18 cellular contexts compared by ENCODE assay signal in genomic region chrX:9587551-9588096, GRCh38.
"Had no signal": no experiment of that assay in that cellular context is flagged by ENCODE, and none has a peak within 500 bp of the region (broad histone marks: within the 10 kb centered on the region; RNA-seq: fewer than 3 reads in every experiment).

No MANE protein-coding gene starts in this region.

- H3K27ac ChIP-seq: gastroesophageal sphincter, left lung, prostate gland, right lobe of liver, spleen, thoracic aorta had no signal

- H3K36me3 ChIP-seq: gastroesophageal sphincter, left lung, prostate gland, right lobe of liver, spleen, thoracic aorta had no signal

- H3K9me3 Mint-ChIP-seq: effector memory CD8-positive, alpha-beta T cell; stimulated activated naive CD8-positive, alpha-beta T cell treated with anti-CD3 and anti-CD28 coated beads, Interleukin-15, Interleukin-2, amounts not matched to agents 100 ng/mL and 50 ng/mL, for 24 hours; T-helper 2 cell treated with Interferon-gamma antibody and Interleukin-4, amounts not matched to agents 5 μg/mL and 100 μg/mL, for 36 hours had no signal

- FAIRE-seq: keratinocyte had no signal

- H3K4me1 Mint-ChIP-seq: nephron had no signal

- H3K4me3 ChIP-seq: gastroesophageal sphincter, left lung, prostate gland, right lobe of liver, spleen, thoracic aorta had no signal

- DNase-seq: activated CD4-positive, alpha-beta T cell treated with anti-CD3 and anti-CD28 coated beads, Interleukin-2, amount 50 U/mL, for 48 hours; activated naive CD4-positive, alpha-beta T cell treated with anti-CD3 and anti-CD28 coated beads, Interleukin-2, amount 10 ng/mL, durations not matched to agents 7 days and 5 days; effector memory CD8-positive, alpha-beta T cell; left lung; mesenchymal stem cell; right lobe of liver; spleen; stimulated activated CD4-positive, alpha-beta T cell treated with anti-CD3 and anti-CD28 coated beads, Interleukin-1b, Interleukin-23, amount 100 ng/mL, for 48 hours had no signal

- H3K4me3 Mint-ChIP-seq: activated naive CD4-positive, alpha-beta T cell treated with anti-CD3 and anti-CD28 coated beads, Interleukin-2, amount 10 ng/mL, durations not matched to agents 7 days and 5 days; brain; dendritic cell treated with granulocyte-macrophage colony-stimulating factor and Interleukin-4, amounts not matched to agents 40 ng/mL and 50 ng/mL, for 4 days; effector memory CD8-positive, alpha-beta T cell; nephron; stimulated activated naive CD8-positive, alpha-beta T cell treated with anti-CD3 and anti-CD28 coated beads, Interleukin-15, Interleukin-2, amounts not matched to agents 100 ng/mL and 50 ng/mL, for 24 hours; T-helper 2 cell treated with Interferon-gamma antibody and Interleukin-4, amounts not matched to agents 5 μg/mL and 100 μg/mL, for 36 hours had no signal

- H3K27ac Mint-ChIP-seq: activated naive CD4-positive, alpha-beta T cell treated with anti-CD3 and anti-CD28 coated beads, Interleukin-2, amount 10 ng/mL, durations not matched to agents 7 days and 5 days; brain; dendritic cell treated with granulocyte-macrophage colony-stimulating factor and Interleukin-4, amounts not matched to agents 40 ng/mL and 50 ng/mL, for 4 days; effector memory CD8-positive, alpha-beta T cell; nephron; stimulated activated naive CD8-positive, alpha-beta T cell treated with anti-CD3 and anti-CD28 coated beads, Interleukin-15, Interleukin-2, amounts not matched to agents 100 ng/mL and 50 ng/mL, for 24 hours; T-helper 2 cell treated with Interferon-gamma antibody and Interleukin-4, amounts not matched to agents 5 μg/mL and 100 μg/mL, for 36 hours had no signal

- ATAC-seq: activated CD4-positive, CD25-positive, alpha-beta regulatory T cell treated with anti-CD3 and anti-CD28 coated beads, Interleukin-2, amount 50 U/mL, for 24 hours; effector memory CD8-positive, alpha-beta T cell; gastroesophageal sphincter; left lung had no signal

- H3K4me1 ChIP-seq: left lung, prostate gland, right lobe of liver had no signal

- H3K27me3 Mint-ChIP-seq: activated naive CD4-positive, alpha-beta T cell treated with anti-CD3 and anti-CD28 coated beads, Interleukin-2, amount 10 ng/mL, durations not matched to agents 7 days and 5 days; dendritic cell treated with granulocyte-macrophage colony-stimulating factor and Interleukin-4, amounts not matched to agents 40 ng/mL and 50 ng/mL, for 4 days; effector memory CD8-positive, alpha-beta T cell; stimulated activated naive CD8-positive, alpha-beta T cell treated with anti-CD3 and anti-CD28 coated beads, Interleukin-15, Interleukin-2, amounts not matched to agents 100 ng/mL and 50 ng/mL, for 24 hours had no signal

- H3K27me3 ChIP-seq: gastroesophageal sphincter, right lobe of liver, spleen had no signal

- H3K9me3 ChIP-seq: gastroesophageal sphincter, left lung, prostate gland, right lobe of liver, thoracic aorta had no signal
